23 cellular contexts compared by ENCODE assay signal in genomic region chr4:55181606-55182005, GRCh38. TPM values are rescaled to one million over a fixed set of nuclear protein-coding genes. Genes with fewer than 3 reads are reported as not detected.
DNase-seq lines count a peak whose midpoint lies in the region; ATAC-seq and TF ChIP-seq lines count a peak whose summit lies in the region.
"Had no signal": no experiment of that assay in that cellular context is flagged by ENCODE, and none has a peak within 500 bp of the region (broad histone marks: within the 10 kb centered on the region; RNA-seq: fewer than 3 reads in every experiment).

No MANE protein-coding gene starts in this region.

- H3K27me3 ChIP-seq in brain microvascular endothelial cell (replicated peaks) (no peaks in the 10 kb centered on the region), upper lobe of right lung (no peaks in the 10 kb centered on the region)
- H3K27me3 ChIP-seq: foreskin keratinocyte, SJCRH30, stomach had no signal

- peak; percentile 31 for DNase-seq in Daoy (ENCODE audit: low read depth)
- peak; percentile 53 for DNase-seq in LHCN-M2 (ENCODE audit: low read depth)
- DNase-seq in brain microvascular endothelial cell = peak; percentile 78
- no peak for DNase-seq in mesothelial cell of epicardium (ENCODE audit: low spot score in 2 of 2, unreplicated experiment in 2 of 2)
- DNase-seq in effector CD4-positive, alpha-beta T cell = no peak
- DNase-seq in upper lobe of right lung = no peak
- no peak for DNase-seq in DMS79 treated with DMSO at 0.1 percent for 48 hours (lab: John Stamatoyannopoulos, UW)
- DNase-seq: CD4-positive, alpha-beta T cell; foreskin keratinocyte; H7; NCI-H1092 treated with DMSO at 0.1 percent for 48 hours; NCI-H524 treated with DMSO at 0.1 percent for 48 hours; stimulated activated CD4-positive, alpha-beta T cell treated with anti-CD3 and anti-CD28 coated beads, Interleukin-1b, Interleukin-23, amount 100 ng/mL, for 48 hours; stomach had no signal

- H3K4me3 Mint-ChIP-seq in mesothelial cell of epicardium = no peak overlapping the region
- H3K4me3 Mint-ChIP-seq: activated T-helper 1 cell treated with anti-CD3 and anti-CD28 coated beads, Interleukin-12 subunit alpha, Interleukin-12 subunit beta, Interleukin-2, Interleukin-4 antibody, amounts not matched to agents 30 ng/mL and 10 ng/mL and 1 ng/mL, durations not matched to agents 14 hours and 24 hours and 36 hours; CD4-positive, alpha-beta T cell; central memory CD8-positive, alpha-beta T cell; T-helper 1 cell treated with Interleukin-12 subunit alpha and Interleukin-12 subunit beta and Interleukin-4 antibody, amounts not matched to agents 30 μg/mL and 1 μg/mL, for 36 hours had no signal

- TF ChIP-seq CTCF in brain microvascular endothelial cell (IDR thresholded peaks at IDR 0.05; ENCODE audit: low read depth, low read length, missing control alignments) (no peak), mesothelial cell of epicardium (IDR thresholded peaks at IDR 0.05; ENCODE audit: unreplicated experiment) (no peak), upper lobe of right lung (IDR thresholded peaks at IDR 0.05) (no peak)

- ATAC-seq in GM18517 (IDR thresholded peaks at IDR 0.05; ENCODE audit: unreplicated experiment) = no peak
- ATAC-seq in upper lobe of right lung = no peak
- ATAC-seq: activated CD4-positive, CD25-positive, alpha-beta regulatory T cell treated with anti-CD3 and anti-CD28 coated beads, Interleukin-2, amount 50 U/mL, for 24 hours; foreskin keratinocyte; sciatic nerve had no signal

- H3K9me3 Mint-ChIP-seq in mesothelial cell of epicardium = no peaks in the 10 kb centered on the region
- H3K9me3 Mint-ChIP-seq: activated T-helper 1 cell treated with anti-CD3 and anti-CD28 coated beads, Interleukin-12 subunit alpha, Interleukin-12 subunit beta, Interleukin-2, Interleukin-4 antibody, amounts not matched to agents 30 ng/mL and 10 ng/mL and 1 ng/mL, durations not matched to agents 14 hours and 24 hours and 36 hours; CD4-positive, alpha-beta T cell; central memory CD8-positive, alpha-beta T cell; T-helper 1 cell treated with Interleukin-12 subunit alpha and Interleukin-12 subunit beta and Interleukin-4 antibody, amounts not matched to agents 30 μg/mL and 1 μg/mL, for 36 hours had no signal

- H3K36me3 Mint-ChIP-seq in mesothelial cell of epicardium = no peaks in the 10 kb centered on the region

- intact Hi-C loops in upper lobe of right lung (cut with DNase I) = no loop called here

- H3K4me3 ChIP-seq in brain microvascular endothelial cell (ENCODE audit: low read depth, low read length) (no peak overlapping the region), upper lobe of right lung (no peak overlapping the region)
- H3K4me3 ChIP-seq: SJCRH30, stomach had no signal

- no peaks in the 10 kb centered on the region for H3K4me1 ChIP-seq in upper lobe of right lung
- H3K4me1 ChIP-seq: stomach had no signal

- peak overlapping the region; percentile 34 for H3K27ac Mint-ChIP-seq in mesothelial cell of epicardium
- H3K27ac Mint-ChIP-seq: CD4-positive, alpha-beta T cell; T-helper 1 cell treated with Interleukin-12 subunit alpha and Interleukin-12 subunit beta and Interleukin-4 antibody, amounts not matched to agents 30 μg/mL and 1 μg/mL, for 36 hours had no signal

- peaks cover 33% of the 10 kb centered on the region for H3K4me1 Mint-ChIP-seq in mesothelial cell of epicardium
- H3K4me1 Mint-ChIP-seq: central memory CD8-positive, alpha-beta T cell had no signal

- no peaks in the 10 kb centered on the region for H3K36me3 ChIP-seq in brain microvascular endothelial cell (replicated peaks)
- no peaks in the 10 kb centered on the region for H3K36me3 ChIP-seq in upper lobe of right lung
- H3K36me3 ChIP-seq: SJCRH30, stomach had no signal

- no peaks in the 10 kb centered on the region for H3K9me3 ChIP-seq in upper lobe of right lung
- H3K9me3 ChIP-seq: SJCRH30, stomach had no signal

- peak overlapping the region; percentile 87 for H3K27ac ChIP-seq in brain microvascular endothelial cell
- no peak overlapping the region for H3K27ac ChIP-seq in upper lobe of right lung
- H3K27ac ChIP-seq: foreskin keratinocyte, KMS-11, SJCRH30, stomach had no signal

- in situ Hi-C loops in brain microvascular endothelial cell (cut with HindIII; ENCODE audit: low pct_ligation_motif_present, low sequenced_read_pairs) = no loop called here

- no peaks in the 10 kb centered on the region for H3K27me3 Mint-ChIP-seq in mesothelial cell of epicardium (ENCODE audit: low read depth)

RNA-seq across cellular contexts. Expression of gene KDR, which starts 56.2 kb away (rescaled TPM):
- total RNA-seq in Daoy (2014; rRNA removed; shearing (Covaris generic)) = 0.48 and 1.1 TPM in 2 replicates
- total RNA-seq in LHCN-M2 (2014; rRNA removed) (15.8 and 19.3 TPM in 2 replicates), mesothelial cell of epicardium (44.1 to 52.1 TPM (median 48.5 TPM) in 3 replicates), upper lobe of right lung (48.6 TPM)
- 0.33 TPM for polyA plus RNA-seq in LHCN-M2 (2012)
- total RNA-seq: activated CD8-positive, alpha-beta memory T cell treated with anti-CD3 and anti-CD28 coated beads for 36 hours; activated T-helper 1 cell treated with anti-CD3 and anti-CD28 coated beads, Interleukin-12 subunit alpha, Interleukin-12 subunit beta, Interleukin-2, Interleukin-4 antibody, amounts not matched to agents 30 ng/mL and 10 ng/mL and 1 ng/mL, durations not matched to agents 14 hours and 24 hours and 36 hours; CD4-positive, alpha-beta T cell; foreskin keratinocyte had no signal
- polyA plus RNA-seq: foreskin keratinocyte had no signal

Comparison
In these comparisons a context has a peak if more than half of its experiments do, and no peak if none do; other contexts are left out.
1. DNase-seq: peak in Daoy (single experiment), LHCN-M2 (single experiment) and brain microvascular endothelial cell (single experiment); none in mesothelial cell of epicardium (0 of 2), effector CD4-positive, alpha-beta T cell (single experiment), upper lobe of right lung (single experiment) and DMS79 treated with DMSO at 0.1 percent for 48 hours (single experiment).